Comparison of ENCODE assay signal across 32 cellular contexts in genomic region chr2:177678939-177679338, GRCh38.
"Had no signal": no experiment of that assay in that cellular context is flagged by ENCODE, and none has a peak within 500 bp of the region (broad histone marks: within the 10 kb centered on the region; RNA-seq: fewer than 3 reads in every experiment).

No MANE protein-coding gene starts in this region.

- H3K9me3 Mint-ChIP-seq: activated CD4-positive, alpha-beta memory T cell treated with anti-CD3 and anti-CD28 coated beads, Interleukin-2, amount 10 ng/mL, durations not matched to agents 7 days and 5 days; activated CD4-positive, alpha-beta T cell treated with anti-CD3 and anti-CD28 coated beads, Interleukin-2, amount 10 ng/mL, durations not matched to agents 7 days and 5 days; activated naive CD4-positive, alpha-beta T cell treated with anti-CD3 and anti-CD28 coated beads, Interleukin-2, amount 10 ng/mL, durations not matched to agents 7 days and 5 days; activated naive CD4-positive, alpha-beta T cell treated with anti-CD3 and anti-CD28 coated beads, Interleukin-2, amount 50 U/mL, for 72 hours; activated naive CD8-positive, alpha-beta T cell treated with anti-CD3 and anti-CD28 coated beads, Interleukin-2, amount 10 ng/mL, durations not matched to agents 7 days and 5 days; activated T-cell treated with anti-CD3 and anti-CD28 coated beads, Interleukin-2, amount 50 U/mL, for 24 hours; activated T-cell treated with anti-CD3 and anti-CD28 coated beads, Interleukin-2, amount 50 U/mL, for 72 hours; central memory CD8-positive, alpha-beta T cell; dendritic cell treated with granulocyte-macrophage colony-stimulating factor and Interleukin-4, amounts not matched to agents 40 ng/mL and 50 ng/mL, for 4 days; endodermal cell; WTC11 had no signal

- H3K4me3 ChIP-seq: coronary artery, dorsolateral prefrontal cortex had no signal

- H3K27me3 Mint-ChIP-seq: dendritic cell treated with granulocyte-macrophage colony-stimulating factor and Interleukin-4, amounts not matched to agents 40 ng/mL and 50 ng/mL, for 4 days had no signal

- H3K27ac Mint-ChIP-seq: activated CD4-positive, alpha-beta memory T cell treated with anti-CD3 and anti-CD28 coated beads, Interleukin-2, amount 10 ng/mL, durations not matched to agents 7 days and 5 days; activated CD4-positive, alpha-beta T cell treated with anti-CD3 and anti-CD28 coated beads, Interleukin-2, amount 10 ng/mL, durations not matched to agents 7 days and 5 days; activated naive CD4-positive, alpha-beta T cell treated with anti-CD3 and anti-CD28 coated beads, Interleukin-2, amount 10 ng/mL, durations not matched to agents 7 days and 5 days; activated naive CD4-positive, alpha-beta T cell treated with anti-CD3 and anti-CD28 coated beads, Interleukin-2, amount 50 U/mL, for 72 hours; activated naive CD8-positive, alpha-beta T cell treated with anti-CD3 and anti-CD28 coated beads, Interleukin-2, amount 10 ng/mL, durations not matched to agents 7 days and 5 days; activated T-cell treated with anti-CD3 and anti-CD28 coated beads, Interleukin-2, amount 50 U/mL, for 24 hours; activated T-cell treated with anti-CD3 and anti-CD28 coated beads, Interleukin-2, amount 50 U/mL, for 72 hours; dendritic cell treated with granulocyte-macrophage colony-stimulating factor and Interleukin-4, amounts not matched to agents 40 ng/mL and 50 ng/mL, for 4 days; endodermal cell; WTC11 had no signal

- H3K36me3 Mint-ChIP-seq: activated naive CD4-positive, alpha-beta T cell treated with anti-CD3 and anti-CD28 coated beads, Interleukin-2, amount 10 ng/mL, durations not matched to agents 7 days and 5 days; activated naive CD4-positive, alpha-beta T cell treated with anti-CD3 and anti-CD28 coated beads, Interleukin-2, amount 50 U/mL, for 72 hours; activated naive CD8-positive, alpha-beta T cell treated with anti-CD3 and anti-CD28 coated beads, Interleukin-2, amount 10 ng/mL, durations not matched to agents 7 days and 5 days; WTC11 had no signal

- H3K36me3 ChIP-seq: brain microvascular endothelial cell had no signal

- DNase-seq: activated CD4-positive, alpha-beta memory T cell treated with anti-CD3 and anti-CD28 coated beads, Interleukin-2, amount 10 ng/mL, durations not matched to agents 7 days and 5 days; activated CD4-positive, alpha-beta T cell treated with anti-CD3 and anti-CD28 coated beads for 1 hour; activated CD4-positive, alpha-beta T cell treated with anti-CD3 and anti-CD28 coated beads for 4 hours; activated CD4-positive, alpha-beta T cell treated with anti-CD3 and anti-CD28 coated beads, Interleukin-2, amount 10 ng/mL, durations not matched to agents 7 days and 5 days; activated CD4-positive, alpha-beta T cell treated with anti-CD3 and anti-CD28 coated beads, Interleukin-2, amount 50 U/mL, for 4 hours; activated CD8-positive, alpha-beta memory T cell treated with anti-CD3 and anti-CD28 coated beads, Interleukin-2, amount 50 U/mL, for 48 hours; activated gamma-delta T cell; activated naive CD4-positive, alpha-beta T cell; activated naive CD4-positive, alpha-beta T cell treated with anti-CD3 and anti-CD28 coated beads, Interleukin-2, amount 10 ng/mL, durations not matched to agents 7 days and 5 days; activated naive CD8-positive, alpha-beta T cell treated with anti-CD3 and anti-CD28 coated beads, Interleukin-2, amount 10 ng/mL, durations not matched to agents 7 days and 5 days; activated T-cell treated with anti-CD3 and anti-CD28 coated beads for 4 hours; activated T-cell treated with anti-CD3 and anti-CD28 coated beads, Interleukin-2, amount 50 U/mL, for 24 hours; activated T-cell treated with anti-CD3 and anti-CD28 coated beads, Interleukin-2, amount 50 U/mL, for 72 hours; amniotic stem cell; anterior cingulate cortex; brain microvascular endothelial cell; dorsolateral prefrontal cortex; effector memory CD4-positive, alpha-beta T cell; endodermal cell; foreskin fibroblast; head of caudate nucleus; T-helper 2 cell had no signal

- H3K4me1 Mint-ChIP-seq: activated CD4-positive, alpha-beta memory T cell treated with anti-CD3 and anti-CD28 coated beads, Interleukin-2, amount 10 ng/mL, durations not matched to agents 7 days and 5 days; activated CD4-positive, alpha-beta T cell treated with anti-CD3 and anti-CD28 coated beads, Interleukin-2, amount 10 ng/mL, durations not matched to agents 7 days and 5 days; activated naive CD4-positive, alpha-beta T cell treated with anti-CD3 and anti-CD28 coated beads, Interleukin-2, amount 10 ng/mL, durations not matched to agents 7 days and 5 days; activated naive CD8-positive, alpha-beta T cell treated with anti-CD3 and anti-CD28 coated beads, Interleukin-2, amount 10 ng/mL, durations not matched to agents 7 days and 5 days; central memory CD8-positive, alpha-beta T cell had no signal

- H3K4me3 Mint-ChIP-seq: activated CD4-positive, alpha-beta memory T cell treated with anti-CD3 and anti-CD28 coated beads, Interleukin-2, amount 10 ng/mL, durations not matched to agents 7 days and 5 days; activated CD4-positive, alpha-beta T cell treated with anti-CD3 and anti-CD28 coated beads, Interleukin-2, amount 10 ng/mL, durations not matched to agents 7 days and 5 days; activated naive CD4-positive, alpha-beta T cell treated with anti-CD3 and anti-CD28 coated beads, Interleukin-2, amount 10 ng/mL, durations not matched to agents 7 days and 5 days; activated naive CD8-positive, alpha-beta T cell treated with anti-CD3 and anti-CD28 coated beads, Interleukin-2, amount 10 ng/mL, durations not matched to agents 7 days and 5 days; activated T-cell treated with anti-CD3 and anti-CD28 coated beads, Interleukin-2, amount 50 U/mL, for 24 hours; activated T-cell treated with anti-CD3 and anti-CD28 coated beads, Interleukin-2, amount 50 U/mL, for 72 hours; central memory CD8-positive, alpha-beta T cell; dendritic cell treated with granulocyte-macrophage colony-stimulating factor and Interleukin-4, amounts not matched to agents 40 ng/mL and 50 ng/mL, for 4 days; endodermal cell; WTC11 had no signal

- H3K27ac ChIP-seq: brain microvascular endothelial cell, coronary artery, dorsolateral prefrontal cortex, VCaP had no signal

- FAIRE-seq: astrocyte, bronchial epithelial cell, frontal cortex had no signal

- ATAC-seq: activated naive CD4-positive, alpha-beta T cell treated with anti-CD3 and anti-CD28 coated beads, Interleukin-2, amount 50 U/mL, for 72 hours; activated T-cell treated with anti-CD3 and anti-CD28 coated beads, Interleukin-2, amount 50 U/mL, for 72 hours; esophagus mucosa; WTC11 had no signal
